Comparison of ENCODE assay signal across 10 cellular contexts in the genomic region with DNA sequence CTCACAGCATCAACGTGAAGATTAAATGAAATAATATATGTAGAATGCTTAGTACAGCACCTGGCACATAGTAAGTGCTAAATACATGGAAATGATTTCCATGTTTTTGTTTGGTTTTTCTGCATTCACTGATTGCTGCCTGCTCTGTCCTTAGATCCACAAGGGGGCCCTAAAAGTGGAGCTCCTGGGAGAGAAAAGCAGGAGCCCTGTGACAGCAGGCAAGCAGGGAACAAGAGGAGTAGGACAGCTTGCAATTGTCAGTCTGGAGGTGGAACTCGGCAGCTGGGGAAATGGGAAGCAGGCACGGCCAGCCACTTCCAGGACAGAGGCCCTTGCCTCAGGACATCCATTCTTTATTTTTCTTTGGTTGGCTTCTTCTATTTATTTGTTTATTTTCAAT.
A peak's percentile ranks its signal among the peaks of the same experiment; 100 is the strongest.
DNase-seq lines count a peak whose midpoint lies in the region; ATAC-seq and TF ChIP-seq lines count a peak whose summit lies in the region.
"Had no signal": no experiment of that assay in that cellular context is flagged by ENCODE, and none has a peak within 500 bp of the region (broad histone marks: within the 10 kb centered on the region; RNA-seq: fewer than 3 reads in every experiment).

No MANE protein-coding gene starts in this region.

- POLR2A ChIA-PET in naive thymus-derived CD4-positive, alpha-beta T cell (lab: Charles Lee): no interaction called here

- intact Hi-C loops in naive thymus-derived CD4-positive, alpha-beta T cell (cut with micrococcal nuclease): no loop called here

- H3K36me3 ChIP-seq in Peyer's patch (no peaks in the 10 kb centered on the region), WERI-Rb-1 (no peaks in the 10 kb centered on the region)
- H3K36me3 ChIP-seq in naive thymus-derived CD4-positive, alpha-beta T cell (ENCODE audit: control insufficient read depth in 2 of 3, insufficient read depth in 3 of 3, low read length in 3 of 3): no peaks in the 10 kb centered on the region

- H3K9me3 ChIP-seq in Peyer's patch: no peaks in the 10 kb centered on the region
- peaks cover 0 to 5% (median 0%) of the 10 kb centered on the region in 3 experiments for H3K9me3 ChIP-seq in naive thymus-derived CD4-positive, alpha-beta T cell (ENCODE audit: control insufficient read depth in 2 of 3, low read length in 3 of 3)
- H3K9me3 ChIP-seq in WERI-Rb-1 (ENCODE audit: severe bottlenecking): no peaks in the 10 kb centered on the region
- H3K9me3 ChIP-seq: psoas muscle had no signal

- TF ChIP-seq CTCF in Peyer's patch (IDR thresholded peaks at IDR 0.05) (peak in 3 of 6 experiments; percentile 38 to 44 (median 39)), fibroblast of the aortic adventitia (IDR thresholded peaks at IDR 0.05; ENCODE audit: insufficient read depth, low read length) (peak; percentile 37), osteocyte (IDR thresholded peaks at IDR 0.05) (peak; percentile 53), WERI-Rb-1 (IDR thresholded peaks at IDR 0.05; ENCODE audit: low read depth, low read length) (no peak)

- ATAC-seq in naive thymus-derived CD4-positive, alpha-beta T cell: no peak
- no peak for ATAC-seq in HG03457 (IDR thresholded peaks at IDR 0.05; ENCODE audit: unreplicated experiment)

- H3K27me3 ChIP-seq in Peyer's patch: no peaks in the 10 kb centered on the region
- H3K27me3 ChIP-seq in naive thymus-derived CD4-positive, alpha-beta T cell (ENCODE audit: control insufficient read depth in 2 of 2, insufficient read depth in 2 of 2, low read length in 2 of 2): no peaks in the 10 kb centered on the region
- H3K27me3 ChIP-seq in WERI-Rb-1 (ENCODE audit: insufficient read depth, low read depth, severe bottlenecking): peaks cover 27% of the 10 kb centered on the region

- no peak overlapping the region for H3K27ac Mint-ChIP-seq in osteocyte (ENCODE audit: unreplicated experiment)
- H3K27ac Mint-ChIP-seq in naive thymus-derived CD4-positive, alpha-beta T cell: no peak overlapping the region

- H3K4me3 Mint-ChIP-seq in osteocyte (ENCODE audit: unreplicated experiment): no peak overlapping the region
- H3K4me3 Mint-ChIP-seq in naive thymus-derived CD4-positive, alpha-beta T cell: no peak overlapping the region

- H3K4me3 ChIP-seq in Peyer's patch (no peak overlapping the region), fibroblast of the aortic adventitia (ENCODE audit: low read depth, low read length) (no peak overlapping the region), WERI-Rb-1 (ENCODE audit: low read depth, low read length) (no peak overlapping the region)
- no peak overlapping the region for H3K4me3 ChIP-seq in naive thymus-derived CD4-positive, alpha-beta T cell (ENCODE audit: low read length)
- H3K4me3 ChIP-seq: psoas muscle had no signal

- H3K27me3 Mint-ChIP-seq in osteocyte (ENCODE audit: unreplicated experiment): no peaks in the 10 kb centered on the region
- H3K27me3 Mint-ChIP-seq in naive thymus-derived CD4-positive, alpha-beta T cell: peaks cover 0 to 6% (median 2%) of the 10 kb centered on the region in 5 donors

- no peaks in the 10 kb centered on the region for H3K36me3 Mint-ChIP-seq in osteocyte (ENCODE audit: unreplicated experiment)
- no peaks in the 10 kb centered on the region for H3K36me3 Mint-ChIP-seq in naive thymus-derived CD4-positive, alpha-beta T cell

- no peaks in the 10 kb centered on the region for H3K4me1 Mint-ChIP-seq in osteocyte (ENCODE audit: unreplicated experiment)
- H3K4me1 Mint-ChIP-seq in naive thymus-derived CD4-positive, alpha-beta T cell: no peaks in the 10 kb centered on the region

- CTCF ChIA-PET in naive thymus-derived CD4-positive, alpha-beta T cell (lab: Charles Lee): no interaction called here

- no peaks in the 10 kb centered on the region for H3K9me3 Mint-ChIP-seq in osteocyte (ENCODE audit: unreplicated experiment)
- H3K9me3 Mint-ChIP-seq in naive thymus-derived CD4-positive, alpha-beta T cell: peaks cover 0 to 18% (median 3%) of the 10 kb centered on the region in 11 donors

- DNase-seq in GM03348 (ENCODE audit: low spot score) (peak; percentile 7), Peyer's patch (peak in 2 of 3 donors; percentile 44 to 46), fibroblast of the aortic adventitia (ENCODE audit: low read depth) (peak; percentile 7), osteocyte (ENCODE audit: extremely low spot score, unreplicated experiment) (no peak), WERI-Rb-1 (no peak)
- no peak for DNase-seq in naive thymus-derived CD4-positive, alpha-beta T cell
- no peak for DNase-seq in activated CD4-positive, alpha-beta T cell treated with anti-CD3 and anti-CD28 coated beads, Interleukin-2, amount 50 U/mL, for 4 hours
- DNase-seq: NCI-H345 had no signal

- H3K4me1 ChIP-seq in Peyer's patch: no peaks in the 10 kb centered on the region
- H3K4me1 ChIP-seq in naive thymus-derived CD4-positive, alpha-beta T cell (ENCODE audit: control insufficient read depth in 2 of 2, insufficient read depth in 2 of 2, low read length in 2 of 2): no peaks in the 10 kb centered on the region
- H3K4me1 ChIP-seq: psoas muscle had no signal

- no peak for TF ChIP-seq POLR2A in Peyer's patch (IDR thresholded peaks at IDR 0.05)

- H3K27ac ChIP-seq in Peyer's patch: no peak overlapping the region
- no peak overlapping the region for H3K27ac ChIP-seq in naive thymus-derived CD4-positive, alpha-beta T cell (ENCODE audit: low read depth, low read length)
- H3K27ac ChIP-seq in WERI-Rb-1: no peak overlapping the region
- H3K27ac ChIP-seq: psoas muscle had no signal

Comparison
In these comparisons a context has a peak if more than half of its experiments do, and no peak if none do; other contexts are left out.
1. DNase-seq: peak in GM03348 (single experiment), Peyer's patch (2 of 3) and fibroblast of the aortic adventitia (single experiment); none in osteocyte (single experiment), naive thymus-derived CD4-positive, alpha-beta T cell (0 of 9), activated CD4-positive, alpha-beta T cell treated with anti-CD3 and anti-CD28 coated beads, Interleukin-2, amount 50 U/mL, for 4 hours (0 of 2) and WERI-Rb-1 (single experiment).